ENCODE assay signal across 8 cellular contexts in the genomic region with DNA sequence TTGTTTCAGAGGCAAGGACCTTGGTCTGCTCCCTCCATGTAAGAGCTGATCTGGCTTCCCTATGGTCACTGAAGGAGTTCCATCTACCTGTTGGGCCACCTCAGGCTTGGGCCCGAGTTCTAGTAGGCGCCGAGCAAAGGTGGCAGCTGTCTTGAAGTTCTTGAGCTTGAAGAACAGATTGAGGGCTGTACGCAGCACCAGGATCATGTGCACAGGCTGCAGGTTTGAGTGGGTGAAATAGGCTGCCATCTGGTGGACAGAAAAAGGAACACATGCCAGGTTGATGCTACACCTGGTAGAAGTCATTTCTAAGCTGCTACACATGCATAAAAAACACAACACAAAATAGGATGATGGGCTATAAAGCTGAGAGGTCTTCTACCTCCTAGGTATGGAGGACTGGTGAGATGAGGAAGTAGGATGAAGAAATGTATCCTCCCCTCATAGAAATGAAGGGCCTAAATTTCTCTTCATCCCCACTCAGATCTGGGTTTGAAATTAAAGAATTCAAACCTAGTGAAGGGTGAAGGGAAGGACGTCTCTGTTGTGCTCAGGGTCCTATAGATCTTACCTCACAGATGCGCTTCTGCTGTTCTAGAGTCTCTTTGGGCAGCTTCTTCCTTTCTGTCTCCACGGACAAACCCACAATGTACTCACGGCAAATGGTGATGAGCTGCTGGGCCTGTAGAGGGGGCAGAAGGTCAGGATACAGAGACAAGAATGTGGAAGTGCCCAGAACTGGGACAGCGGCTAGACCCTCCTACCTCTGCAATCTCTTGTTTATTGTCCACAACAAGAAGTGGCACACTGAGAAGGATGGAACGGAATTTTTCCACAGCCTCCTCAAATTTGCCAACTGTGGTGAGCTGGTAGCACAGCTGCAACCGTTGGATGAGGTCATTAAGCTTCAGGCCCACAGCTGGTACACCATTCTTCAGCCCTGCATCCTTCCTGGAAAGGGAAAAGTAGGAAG. TPM values are rescaled to one million over a fixed set of nuclear protein-coding genes. Genes with fewer than 3 reads are reported as not detected.
DNase-seq lines count a peak whose midpoint lies in the region; ATAC-seq, FAIRE-seq and TF ChIP-seq lines count a peak whose summit lies in the region.

No MANE protein-coding gene starts in this region.

- TF ChIP-seq POLR2A in GM12892 (IDR thresholded peaks at IDR 0.05; ENCODE audit: low read depth, low read length) = no peak
- TF ChIP-seq POLR2A in lower leg skin (IDR thresholded peaks at IDR 0.05) = no peak

- peaks cover 86% of the 10 kb centered on the region for H3K36me3 Mint-ChIP-seq in dendritic cell treated with granulocyte-macrophage colony-stimulating factor and Interleukin-4, amounts not matched to agents 40 ng/mL and 50 ng/mL, for 4 days (ENCODE audit: low read depth)

- H3K27me3 Mint-ChIP-seq in dendritic cell treated with granulocyte-macrophage colony-stimulating factor and Interleukin-4, amounts not matched to agents 40 ng/mL and 50 ng/mL, for 4 days = no peaks in the 10 kb centered on the region

- H3K9me3 Mint-ChIP-seq in dendritic cell treated with granulocyte-macrophage colony-stimulating factor and Interleukin-4, amounts not matched to agents 40 ng/mL and 50 ng/mL, for 4 days = no peaks in the 10 kb centered on the region

- WGBS in lower leg skin, 2 donors = 34 to 38% methylated on average over 11 of the region's 11 CpGs

- TF ChIP-seq CTCF in lower leg skin (IDR thresholded peaks at IDR 0.05) = peak in 1 of 3 donors; percentile 49

- intact Hi-C loops in dendritic cell treated with granulocyte-macrophage colony-stimulating factor and Interleukin-4, amounts not matched to agents 40 ng/mL and 50 ng/mL, for 4 days (cut with micrococcal nuclease) = loop anchor here (2.0 to 5.0 kb wide), 2 partner anchors 86 to 191 kb away; no protein-coding TSS in a partner anchor
- intact Hi-C loops in lower leg skin (cut with DNase I; ENCODE audit: low total_unique reads) = loop anchor here (5.0 kb wide), 1 partner anchor 99 kb away; the partner anchor contains the start of gene CASQ1

- FAIRE-seq in GM12892 (lab: Jason Lieb, UNC) = peak; percentile 91

- peak overlapping the region; percentile 11 for H3K27ac Mint-ChIP-seq in dendritic cell treated with granulocyte-macrophage colony-stimulating factor and Interleukin-4, amounts not matched to agents 40 ng/mL and 50 ng/mL, for 4 days

- ATAC-seq in HG03432 (IDR thresholded peaks at IDR 0.05; ENCODE audit: unreplicated experiment) (peak; percentile 76), GM19452 (IDR thresholded peaks at IDR 0.05; ENCODE audit: unreplicated experiment) (no peak)

- peaks cover 21% of the 10 kb centered on the region for H3K4me1 Mint-ChIP-seq in dendritic cell treated with granulocyte-macrophage colony-stimulating factor and Interleukin-4, amounts not matched to agents 40 ng/mL and 50 ng/mL, for 4 days (ENCODE audit: low read depth)

- H3K4me3 ChIP-seq in lower leg skin (ENCODE audit: low read depth, poor library complexity, severe bottlenecking) = no peak overlapping the region

- DNase-seq in GM12892 (ENCODE audit: insufficient read length) = peak; percentile 27
- DNase-seq in NCI-H69 (lab: John Stamatoyannopoulos, UW) = peak; percentile 68
- peak; percentile 33 to 56 for DNase-seq in activated CD4-positive, alpha-beta T cell treated with anti-CD3 and anti-CD28 coated beads, Interleukin-2, amount 50 U/mL, for 24 hours (ENCODE audit: low read depth in 1 of 2, low spot score in 1 of 2)
- peak; percentile 56 to 89 for DNase-seq in lower leg skin (ENCODE audit: low spot score in 2 of 2)
- DNase-seq in stimulated activated CD4-positive, alpha-beta T cell treated with anti-CD3 and anti-CD28 coated beads, TNF-alpha, amount 100 ng/mL, for 48 hours (ENCODE audit: low read depth in 3 of 3) = peak; percentile 33 to 44 (median 41)

- H3K4me3 Mint-ChIP-seq in dendritic cell treated with granulocyte-macrophage colony-stimulating factor and Interleukin-4, amounts not matched to agents 40 ng/mL and 50 ng/mL, for 4 days = no peak overlapping the region

RNA-seq across cellular contexts. Expression of gene PEX19, which starts 6.6 kb away (rescaled TPM):
- 35.2 TPM for polyA plus RNA-seq in GM12892 (2012; ENCODE audit: missing spikeins)
- 10 to 100 TPM; 33.4 to 52.9 (median 48.2) TPM for total RNA-seq in lower leg skin

RNA-seq across cellular contexts. Expression of gene DCAF8, which starts 29.2 kb away (rescaled TPM):
- 74.6 TPM for polyA plus RNA-seq in GM12892 (2012; ENCODE audit: missing spikeins)
- 100 to 1,000 TPM in 2 of 4 donors, 10 to 100 TPM in 2; 90.2 to 141 (median 97.9) TPM for total RNA-seq in lower leg skin

RNA-seq across cellular contexts. Expression of gene COPA, which starts 51.5 kb away (rescaled TPM):
- 81.7 TPM for polyA plus RNA-seq in GM12892 (2012; ENCODE audit: missing spikeins)
- total RNA-seq in lower leg skin = 10 to 100 TPM; 72.3 to 93.6 (median 80.2) TPM

RNA-seq across cellular contexts. Expression of gene NCSTN, which starts 51.6 kb away (rescaled TPM):
- polyA plus RNA-seq in GM12892 (2012; ENCODE audit: missing spikeins) = 46.0 TPM
- 10 to 100 TPM; 37.2 to 64.9 (median 48.3) TPM for total RNA-seq in lower leg skin
